8 cellular contexts compared by ENCODE assay signal in the genomic region with DNA sequence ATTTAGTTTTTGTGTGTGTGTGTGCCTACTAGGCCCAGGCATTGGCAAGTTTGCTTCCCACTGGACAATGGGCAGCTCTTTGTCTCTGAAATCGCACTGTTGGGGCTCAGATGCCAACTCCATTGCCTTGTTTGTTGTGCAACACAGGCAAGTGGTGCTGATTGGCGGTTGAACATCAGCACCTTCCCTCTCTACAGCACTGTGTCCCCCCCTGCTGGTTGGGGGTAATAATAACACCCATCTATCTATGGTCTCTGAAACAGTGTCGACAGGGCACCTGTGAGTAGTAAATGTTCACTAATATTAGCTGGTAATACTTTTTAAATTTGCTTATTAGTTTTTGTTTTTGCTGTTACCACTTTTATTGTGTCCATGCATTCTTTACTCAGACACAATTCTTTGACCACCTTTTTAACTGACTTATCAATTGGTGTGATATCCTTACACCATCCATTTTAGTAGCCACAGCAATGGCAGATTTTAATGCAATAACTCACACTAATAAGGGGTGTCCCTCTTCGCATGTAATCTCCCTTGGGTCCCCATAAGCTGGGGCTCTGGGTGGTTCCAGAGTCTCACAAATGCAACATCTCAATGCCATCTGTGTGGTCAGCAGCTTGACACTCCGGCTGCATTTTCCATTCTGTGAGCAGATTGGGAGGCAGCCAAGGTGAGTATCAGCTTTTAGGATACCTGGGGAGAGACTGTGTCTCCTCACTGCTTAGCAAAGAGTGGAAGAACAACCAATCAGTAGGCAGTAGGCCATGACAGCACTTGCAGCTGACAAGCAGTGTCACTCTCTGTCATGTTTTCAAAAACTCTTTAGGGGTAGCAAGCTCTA. TPM values are rescaled to one million over a fixed set of nuclear protein-coding genes. Genes with fewer than 3 reads are reported as not detected.
DNase-seq lines count a peak whose midpoint lies in the region; ATAC-seq and TF ChIP-seq lines count a peak whose summit lies in the region.

No MANE protein-coding gene starts in this region.

- intact Hi-C loops in stomach (cut with DNase I; ENCODE audit: low total_unique reads), result no loop called here

- H3K9me3 ChIP-seq in MM.1S (replicated peaks; ENCODE audit: insufficient read depth, low read length) (no peaks in the 10 kb centered on the region), stomach (no peaks in the 10 kb centered on the region)

- no peak for TF ChIP-seq EP300 in stomach (IDR thresholded peaks at IDR 0.05)

- DNase-seq in activated T-cell treated with anti-CD3 and anti-CD28 coated beads, Interleukin-2, amount 50 U/mL, for 72 hours, result peak; percentile 47 to 59
- no peak for DNase-seq in activated T-cell treated with anti-CD3 and anti-CD28 coated beads, Interleukin-2, amount 50 U/mL, for 4 hours
- DNase-seq in MM.1S (peak; percentile 45), kidney tubule cell (ENCODE audit: low spot score) (peak; percentile 53), caudate nucleus (lab: John Stamatoyannopoulos, UW) (no peak), stomach (no peak)
- peak; percentile 51 for DNase-seq in activated CD4-positive, alpha-beta memory T cell treated with anti-CD3 and anti-CD28 coated beads, Interleukin-2, amount 10 ng/mL, durations not matched to agents 7 days and 5 days

- no peaks in the 10 kb centered on the region for H3K36me3 Mint-ChIP-seq in activated T-cell treated with anti-CD3 and anti-CD28 coated beads, Interleukin-2, amount 50 U/mL, for 72 hours (ENCODE audit: insufficient read depth in 2 of 2)
- H3K36me3 Mint-ChIP-seq in activated T-cell treated with anti-CD3 and anti-CD28 coated beads, Interleukin-2, amount 50 U/mL, for 4 hours (ENCODE audit: insufficient read depth), result no peaks in the 10 kb centered on the region
- H3K36me3 Mint-ChIP-seq in activated CD4-positive, alpha-beta memory T cell treated with anti-CD3 and anti-CD28 coated beads, Interleukin-2, amount 10 ng/mL, durations not matched to agents 7 days and 5 days (ENCODE audit: low read depth), result no peaks in the 10 kb centered on the region

- no peaks in the 10 kb centered on the region for H3K9me3 Mint-ChIP-seq in activated T-cell treated with anti-CD3 and anti-CD28 coated beads, Interleukin-2, amount 50 U/mL, for 72 hours
- H3K9me3 Mint-ChIP-seq in activated T-cell treated with anti-CD3 and anti-CD28 coated beads, Interleukin-2, amount 50 U/mL, for 4 hours, result no peaks in the 10 kb centered on the region
- no peaks in the 10 kb centered on the region for H3K9me3 Mint-ChIP-seq in activated CD4-positive, alpha-beta memory T cell treated with anti-CD3 and anti-CD28 coated beads, Interleukin-2, amount 10 ng/mL, durations not matched to agents 7 days and 5 days

- H3K4me1 ChIP-seq in MM.1S (ENCODE audit: low read length) (peaks cover 5% of the 10 kb centered on the region; the same call in 1 of the 2 replicates), stomach (no peaks in the 10 kb centered on the region)

- no peaks in the 10 kb centered on the region for H3K9me2 ChIP-seq in MM.1S (replicated peaks; ENCODE audit: insufficient read depth, low read length)

- H3K4me3 Mint-ChIP-seq in activated T-cell treated with anti-CD3 and anti-CD28 coated beads, Interleukin-2, amount 50 U/mL, for 72 hours, result no peak overlapping the region
- no peak overlapping the region for H3K4me3 Mint-ChIP-seq in activated T-cell treated with anti-CD3 and anti-CD28 coated beads, Interleukin-2, amount 50 U/mL, for 4 hours
- H3K4me3 Mint-ChIP-seq in activated CD4-positive, alpha-beta memory T cell treated with anti-CD3 and anti-CD28 coated beads, Interleukin-2, amount 10 ng/mL, durations not matched to agents 7 days and 5 days, result no peak overlapping the region

- no peak overlapping the region for H3K27ac Mint-ChIP-seq in activated T-cell treated with anti-CD3 and anti-CD28 coated beads, Interleukin-2, amount 50 U/mL, for 72 hours
- H3K27ac Mint-ChIP-seq in activated CD4-positive, alpha-beta memory T cell treated with anti-CD3 and anti-CD28 coated beads, Interleukin-2, amount 10 ng/mL, durations not matched to agents 7 days and 5 days, result no peak overlapping the region

- H3K27me3 ChIP-seq in MM.1S (replicated peaks; ENCODE audit: insufficient read depth, low read length), result no peaks in the 10 kb centered on the region
- peaks cover 0 to 39% (median 0%) of the 10 kb centered on the region in 3 donors for H3K27me3 ChIP-seq in stomach

- no peak overlapping the region for H2AFZ ChIP-seq in MM.1S (ENCODE audit: low read length)

- H3K36me3 ChIP-seq in MM.1S (replicated peaks; ENCODE audit: insufficient read depth, low read length) (no peaks in the 10 kb centered on the region), stomach (no peaks in the 10 kb centered on the region)

- no peak overlapping the region for H3K9ac ChIP-seq in MM.1S (ENCODE audit: low read length)

- H3K27me3 Mint-ChIP-seq in activated T-cell treated with anti-CD3 and anti-CD28 coated beads, Interleukin-2, amount 50 U/mL, for 72 hours (ENCODE audit: low read depth), result peaks cover 9% of the 10 kb centered on the region
- peaks cover 15% of the 10 kb centered on the region for H3K27me3 Mint-ChIP-seq in activated T-cell treated with anti-CD3 and anti-CD28 coated beads, Interleukin-2, amount 50 U/mL, for 4 hours (ENCODE audit: low read depth)
- H3K27me3 Mint-ChIP-seq in activated CD4-positive, alpha-beta memory T cell treated with anti-CD3 and anti-CD28 coated beads, Interleukin-2, amount 10 ng/mL, durations not matched to agents 7 days and 5 days, result peaks cover 2% of the 10 kb centered on the region

- ATAC-seq in activated T-cell treated with anti-CD3 and anti-CD28 coated beads, Interleukin-2, amount 50 U/mL, for 72 hours (replicated peaks in 1 of 2), result peak; percentile 52
- ATAC-seq in activated T-cell treated with anti-CD3 and anti-CD28 coated beads, Interleukin-2, amount 50 U/mL, for 4 hours, result no peak
- ATAC-seq in HG03045 (IDR thresholded peaks at IDR 0.05; ENCODE audit: unreplicated experiment), result no peak

- H3K79me2 ChIP-seq in MM.1S (ENCODE audit: low read length), result no peaks in the 10 kb centered on the region

- no peaks in the 10 kb centered on the region for H3F3A ChIP-seq in MM.1S (ENCODE audit: insufficient read depth, low read length)

- TF ChIP-seq CTCF in MM.1S (IDR thresholded peaks at IDR 0.05; ENCODE audit: low read length) (peak; percentile 62), stomach (IDR thresholded peaks at IDR 0.05) (no peak)

- POLR2A ChIA-PET in activated CD4-positive, alpha-beta memory T cell treated with anti-CD3 and anti-CD28 coated beads, Interleukin-2, amount 10 ng/mL, durations not matched to agents 7 days and 5 days (lab: Charles Lee), result no interaction called here

- no peaks in the 10 kb centered on the region for H4K20me1 ChIP-seq in MM.1S (ENCODE audit: insufficient read depth, low read length)

- H3K27ac ChIP-seq in MM.1S (ENCODE audit: low read length), result no peak overlapping the region
- H3K27ac ChIP-seq in caudate nucleus (ENCODE audit: low read depth, low read length), result no peak overlapping the region
- H3K27ac ChIP-seq in stomach, result no peak overlapping the region

- peaks cover 7% of the 10 kb centered on the region for H3K4me1 Mint-ChIP-seq in activated T-cell treated with anti-CD3 and anti-CD28 coated beads, Interleukin-2, amount 50 U/mL, for 72 hours (ENCODE audit: low read depth)
- no peaks in the 10 kb centered on the region for H3K4me1 Mint-ChIP-seq in activated T-cell treated with anti-CD3 and anti-CD28 coated beads, Interleukin-2, amount 50 U/mL, for 4 hours (ENCODE audit: low read depth)
- H3K4me1 Mint-ChIP-seq in activated CD4-positive, alpha-beta memory T cell treated with anti-CD3 and anti-CD28 coated beads, Interleukin-2, amount 10 ng/mL, durations not matched to agents 7 days and 5 days, result no peaks in the 10 kb centered on the region

- CTCF ChIA-PET in activated CD4-positive, alpha-beta memory T cell treated with anti-CD3 and anti-CD28 coated beads, Interleukin-2, amount 10 ng/mL, durations not matched to agents 7 days and 5 days (lab: Charles Lee), result interaction anchor here (0.6 to 1.2 kb wide), 3 partner anchors 97 to 518 kb away, joined by 3 to 6 read pairs (median 3); no protein-coding TSS in a partner anchor

- TF ChIP-seq POLR2A in stomach (IDR thresholded peaks at IDR 0.05), result no peak

- H3K4me2 ChIP-seq in MM.1S (ENCODE audit: low read depth, low read length), result no peak overlapping the region

- 63 to 80% (median 76%) methylated on average over 5 of the region's 5 CpGs for WGBS in stomach, 5 donors

- H3K4me3 ChIP-seq in MM.1S (ENCODE audit: low read length) (no peak overlapping the region), stomach (no peak overlapping the region)

RNA-seq across cellular contexts. Expression of gene UQCRFS1, which starts 47.7 kb away (rescaled TPM):
- total RNA-seq in activated T-cell treated with anti-CD3 and anti-CD28 coated beads, Interleukin-2, amount 50 U/mL, for 72 hours, result 10 to 100 TPM; 39.1 to 40.1 TPM
- 10 to 100 TPM; 45.8 to 57.6 (median 52.3) TPM for total RNA-seq in activated T-cell treated with anti-CD3 and anti-CD28 coated beads, Interleukin-2, amount 50 U/mL, for 4 hours
- 10 to 100 TPM; 32.6 to 35.4 TPM for total RNA-seq in activated CD4-positive, alpha-beta memory T cell treated with anti-CD3 and anti-CD28 coated beads, Interleukin-2, amount 10 ng/mL, durations not matched to agents 7 days and 5 days
- total RNA-seq in stomach, result 10 to 100 TPM; 17.0 to 84.9 (median 35.4) TPM
- 10 to 100 TPM; 36.6 to 61.6 (median 44.6) TPM for polyA plus RNA-seq in stomach

Comparison
In these comparisons a context has a peak if more than half of its experiments do, and no peak if none do; other contexts are left out.
1. ATAC-seq: peak in activated T-cell treated with anti-CD3 and anti-CD28 coated beads, Interleukin-2, amount 50 U/mL, for 72 hours (2 of 2); none in activated T-cell treated with anti-CD3 and anti-CD28 coated beads, Interleukin-2, amount 50 U/mL, for 4 hours (0 of 2) and HG03045 (single experiment).
2. DNase-seq: peak in activated T-cell treated with anti-CD3 and anti-CD28 coated beads, Interleukin-2, amount 50 U/mL, for 72 hours (2 of 2), MM.1S (single experiment), activated CD4-positive, alpha-beta memory T cell treated with anti-CD3 and anti-CD28 coated beads, Interleukin-2, amount 10 ng/mL, durations not matched to agents 7 days and 5 days (single experiment) and kidney tubule cell (single experiment); none in activated T-cell treated with anti-CD3 and anti-CD28 coated beads, Interleukin-2, amount 50 U/mL, for 4 hours (single experiment), caudate nucleus (0 of 61) and stomach (single experiment).